ENCODE assay signal across 8 cellular contexts in genomic region chr17:79009397-79010303, GRCh38. TPM values are rescaled to one million over a fixed set of nuclear protein-coding genes. Genes with fewer than 3 reads are reported as not detected.
DNase-seq lines count a peak whose midpoint lies in the region; ATAC-seq and TF ChIP-seq lines count a peak whose summit lies in the region.

TSS of gene CANT1 (minus strand) at chr17:79009764. CDS start at chr17:78997622, 12,142 bp downstream.

- H3K27me3 ChIP-seq in A673 (replicated peaks; ENCODE audit: insufficient read depth, low read depth, low read length, poor library complexity) (no peaks in the 10 kb centered on the region), layer of hippocampus (ENCODE audit: control insufficient read depth, insufficient read depth, low read length) (no peaks in the 10 kb centered on the region)

- TF ChIP-seq CTCF in A673 (conservative IDR thresholded peaks at IDR 0.05; ENCODE audit: low read depth, low read length) = no peak
- TF ChIP-seq CTCF in choroid plexus epithelial cell (conservative IDR thresholded peaks at IDR 0.05; ENCODE audit: low read depth, low read length) = no peak

- peak within 1 kb of the TSS; percentile 99 for H3K4me3 ChIP-seq in A673 (ENCODE audit: low read depth, low read length, poor library complexity, severe bottlenecking)
- peak within 1 kb of the TSS; percentile 96 for H3K4me3 ChIP-seq in choroid plexus epithelial cell (ENCODE audit: low read depth, low read length)

- H3K36me3 ChIP-seq in A673 (ENCODE audit: insufficient read depth, low read length, poor library complexity, severe bottlenecking) = no peaks in the 10 kb centered on the region

- ATAC-seq in GM18517 (IDR thresholded peaks at IDR 0.05; ENCODE audit: unreplicated experiment) (peak; percentile 91), HG03045 (IDR thresholded peaks at IDR 0.05; ENCODE audit: unreplicated experiment) (peak; percentile 82)

- DNase-seq in A673 (ENCODE audit: low spot score) = peak; percentile 92
- peak; percentile 74 for DNase-seq in NCI-H226
- DNase-seq in activated CD4-positive, alpha-beta T cell treated with anti-CD3 and anti-CD28 coated beads for 24 hours (ENCODE audit: low read depth in 2 of 2) = peak; percentile 69 to 73
- DNase-seq in choroid plexus epithelial cell (ENCODE audit: low read depth) = peak; percentile 87
- DNase-seq in stimulated activated CD4-positive, alpha-beta T cell treated with anti-CD3 and anti-CD28 coated beads, Interleukin-1b, Interleukin-23, amount 100 ng/mL, for 4 hours (ENCODE audit: low read depth in 2 of 2) = peak; percentile 69 to 75

- CTCF ChIA-PET in A673 (lab: Charles Lee) = interaction anchor here (0.6 to 1.4 kb wide), 2 partner anchors 17 to 36 kb away, joined by 5 to 9 read pairs; no protein-coding TSS in a partner anchor

- intact Hi-C loops in A673 (cut with micrococcal nuclease; ENCODE audit: unreplicated experiment) = no loop called here

- H3K4me1 ChIP-seq in A673 (ENCODE audit: insufficient read depth, low read length, poor library complexity, severe bottlenecking) = peaks cover 6% of the 10 kb centered on the region

- POLR2A ChIA-PET in A673 (lab: Charles Lee; ENCODE audit: low non-redundant PET) = interaction anchor here (0.6 kb wide), 1 partner anchor 86 kb away, joined by 4 read pairs; no protein-coding TSS in a partner anchor

- BruUV-seq in A673 (replicated peaks; lab: Mats Ljungman, UMichigan) = no TSS peak

- peaks cover 11% of the 10 kb centered on the region for H3K9me3 ChIP-seq in A673 (ENCODE audit: low read depth, low read length, poor library complexity, severe bottlenecking)

- H3K27ac ChIP-seq in A673 (ENCODE audit: low read depth, low read length, poor library complexity, severe bottlenecking) = peak within 1 kb of the TSS; percentile 91
- H3K27ac ChIP-seq in layer of hippocampus (ENCODE audit: low read depth, low read length) = peak within 1 kb of the TSS; percentile 97

RNA-seq across cellular contexts. Expression of gene CANT1, which starts in this region (rescaled TPM):
- total RNA-seq in A673 (2021) = 54.2 and 67.9 TPM in 2 replicates

Comparison
In these comparisons a context has a peak if more than half of its experiments do, and no peak if none do; other contexts are left out.
1. Peak in every context shown above with its lines: DNase-seq, ATAC-seq, H3K4me3 ChIP-seq and H3K27ac ChIP-seq.